ENCODE assay signal across 16 cellular contexts in genomic region chr12:99454539-99455172, GRCh38.
A peak's percentile ranks its signal among the peaks of the same experiment; 100 is the strongest.
DNase-seq lines count a peak whose midpoint lies in the region; ATAC-seq, FAIRE-seq and TF ChIP-seq lines count a peak whose summit lies in the region.
"Had no signal": no experiment of that assay in that cellular context is flagged by ENCODE, and none has a peak within 500 bp of the region (broad histone marks: within the 10 kb centered on the region; RNA-seq: fewer than 3 reads in every experiment).

No MANE protein-coding gene starts in this region.

- TF ChIP-seq RAD21 in GM12878 (IDR thresholded peaks at IDR 0.05; ENCODE audit: insufficient read depth, low read depth, low read length) = no peak

- H3K27ac ChIP-seq in GM12878 (ENCODE audit: control insufficient read depth, insufficient read depth) (no peak overlapping the region; the same call in 1 of the 2 replicates), small intestine (ENCODE audit: low read depth in 1 of 2, low read length in 1 of 2) (no peak overlapping the region), adrenal gland (no peak overlapping the region)
- H3K27ac ChIP-seq: HL-60 had no signal

- H3K79me2 ChIP-seq in GM12878 (ENCODE audit: control insufficient read depth, insufficient read depth, low read length) = no peaks in the 10 kb centered on the region

- TF ChIP-seq POLR2A in GM12878 (IDR thresholded peaks at IDR 0.05; ENCODE audit: low read depth, low read length) = no peak
- no peak for TF ChIP-seq POLR2A in adrenal gland (IDR thresholded peaks at IDR 0.05)

- no peak overlapping the region for H3K4me3 ChIP-seq in GM12878
- no peak overlapping the region for H3K4me3 ChIP-seq in small intestine (ENCODE audit: low read depth in 1 of 2, low read length in 2 of 2)
- H3K4me3 ChIP-seq in adrenal gland = no peak overlapping the region
- H3K4me3 ChIP-seq: lung, sigmoid colon had no signal

- TF ChIP-seq CTCF in GM12878 (IDR thresholded peaks at IDR 0.05 in 2 of 3, conservative IDR thresholded peaks at IDR 0.05 in 1 of 3; ENCODE audit: control insufficient read depth in 2 of 3, extremely low read depth in 1 of 3, insufficient read depth in 1 of 3, low read depth in 3 of 3, low read length in 3 of 3) (no peak), adrenal gland (IDR thresholded peaks at IDR 0.05) (no peak)

- H4K20me1 ChIP-seq in GM12878 (ENCODE audit: control insufficient read depth, insufficient read depth) = no peaks in the 10 kb centered on the region

- 19% methylated on average over 2 of the region's 2 CpGs for WGBS in GM12878 (ENCODE audit: insufficient coverage, insufficient replicate concordance, low lambda C conversion rate, missing lambda C conversion rate)
- WGBS in small intestine, 3 donors = 52 to 81% (median 75%) methylated on average over 2 of the region's 2 CpGs
- 82 to 91% (median 87%) methylated on average over 2 of the region's 2 CpGs for WGBS in adrenal gland, 4 donors

- RAD21 ChIA-PET in GM12878 (lab: Charles Lee; ENCODE audit: unreplicated experiment) = no interaction called here

- H3K4me1 ChIP-seq in GM12878 (ENCODE audit: control insufficient read depth, insufficient read depth, low read length) = peaks cover 3% of the 10 kb centered on the region
- no peaks in the 10 kb centered on the region for H3K4me1 ChIP-seq in small intestine (ENCODE audit: control insufficient read depth in 2 of 2, insufficient read depth in 1 of 2, low read depth in 1 of 2, low read length in 1 of 2)
- peaks cover 0 to 6% of the 10 kb centered on the region in 2 donors for H3K4me1 ChIP-seq in adrenal gland (replicated peaks in 1 of 2)

- POLR2A ChIA-PET in GM12878 (lab: Charles Lee) = no interaction called here

- DNase-seq in GM12878 (ENCODE audit: low read depth, low spot score) (no peak), small intestine (no peak), adrenal gland (no peak), UCSD-AML1 (lab: John Stamatoyannopoulos, UW; ENCODE audit: unreplicated experiment) (no peak)
- DNase-seq in activated CD4-positive, alpha-beta T cell treated with anti-CD3 and anti-CD28 coated beads, Interleukin-2, amount 50 U/mL, for 1 hour = no peak
- DNase-seq: activated naive CD8-positive, alpha-beta T cell treated with anti-CD3 and anti-CD28 coated beads, Interleukin-2, amount 50 U/mL, for 24 hours; AML-193; DMS79; sigmoid colon; stimulated activated naive CD8-positive, alpha-beta T cell treated with anti-CD3 and anti-CD28 coated beads, Interleukin-15, Interleukin-2, amounts not matched to agents 100 U/mL and 50 U/mL, for 24 hours had no signal

- CTCF ChIA-PET in GM12878 (lab: Yijun Ruan, JAX) = no interaction called here

- TF ChIP-seq EP300 in GM12878 (IDR thresholded peaks at IDR 0.05; ENCODE audit: borderline replicate concordance in 1 of 2, control insufficient read depth in 1 of 2, low read depth in 2 of 2, low read length in 2 of 2) = no peak

- ATAC-seq in GM18517 (IDR thresholded peaks at IDR 0.05; ENCODE audit: unreplicated experiment) (peak; percentile 26), GM21619 (IDR thresholded peaks at IDR 0.05; ENCODE audit: unreplicated experiment) (peak; percentile 1), HG03196 (IDR thresholded peaks at IDR 0.05; ENCODE audit: unreplicated experiment) (peak; percentile 7), GM12878 (peak; percentile 33)
- ATAC-seq: activated naive CD8-positive, alpha-beta T cell treated with anti-CD3 and anti-CD28 coated beads, Interleukin-2, amount 50 U/mL, for 24 hours; stimulated activated naive CD8-positive, alpha-beta T cell treated with anti-CD3 and anti-CD28 coated beads, Interleukin-15, Interleukin-2, amounts not matched to agents 100 U/mL and 50 U/mL, for 24 hours had no signal

- in situ Hi-C loops in GM12878 (cut with MboI) = no loop called here

- no peaks in the 10 kb centered on the region for H3K36me3 ChIP-seq in GM12878 (ENCODE audit: control insufficient read depth in 2 of 2, insufficient read depth in 2 of 2, low read length in 1 of 2)
- H3K36me3 ChIP-seq in small intestine (ENCODE audit: control insufficient read depth in 2 of 2, insufficient read depth in 2 of 2, low read length in 2 of 2) = no peaks in the 10 kb centered on the region
- no peaks in the 10 kb centered on the region for H3K36me3 ChIP-seq in adrenal gland (replicated peaks in 1 of 2)
- H3K36me3 ChIP-seq: sigmoid colon had no signal

- no TSS peak for BruUV-seq in GM12878 (replicated peaks; lab: Mats Ljungman, UMichigan)

- peak overlapping the region; percentile 39; the same call in 1 of the 2 replicates for H3K4me2 ChIP-seq in GM12878 (ENCODE audit: control insufficient read depth, insufficient read depth)

- H3K27me3 ChIP-seq in GM12878 (replicated peaks in 1 of 2; ENCODE audit: control insufficient read depth in 2 of 2, insufficient read depth in 2 of 2, low read length in 1 of 2) (no peaks in the 10 kb centered on the region), small intestine (ENCODE audit: control insufficient read depth in 2 of 2, insufficient read depth in 2 of 2, low read length in 2 of 2) (no peaks in the 10 kb centered on the region), adrenal gland (no peaks in the 10 kb centered on the region)
- H3K27me3 ChIP-seq: sigmoid colon had no signal

- peak overlapping the region; percentile 24 for H2AFZ ChIP-seq in GM12878 (ENCODE audit: control insufficient read depth, low read depth, low read length)

- peak; percentile 44 for FAIRE-seq in GM12878 (lab: Jason Lieb, UNC)
- FAIRE-seq in small intestine (lab: Jason Lieb, UNC) = no peak
- FAIRE-seq: colon had no signal

- H3K9me3 ChIP-seq in GM12878 (replicated peaks; ENCODE audit: control insufficient read depth, insufficient read depth, low read length) (no peaks in the 10 kb centered on the region), small intestine (ENCODE audit: control insufficient read depth, low read depth) (no peaks in the 10 kb centered on the region), adrenal gland (replicated peaks in 1 of 3) (peaks cover 0 to 6% (median 0%) of the 10 kb centered on the region in 3 donors)

- intact Hi-C loops in GM12878 (cut with micrococcal nuclease; ENCODE audit: unreplicated experiment) = loop anchor here (5.0 kb wide), 1 partner anchor 62 kb away; no protein-coding TSS in a partner anchor
- intact Hi-C loops in adrenal gland (cut with DNase I) = no loop called here

- H3K9ac ChIP-seq in GM12878 (ENCODE audit: control insufficient read depth, insufficient read depth, low read length) = no peak overlapping the region

- SMC1A ChIA-PET in GM12878 (lab: Charles Lee; ENCODE audit: uncharacterized antibody, unreplicated experiment) = interaction anchor here (0.8 kb wide), 1 partner anchor 11 kb away, joined by 3 read pairs; no protein-coding TSS in a partner anchor

TF ChIP-seq in GM12878, 131 proteins besides CTCF, POLR2A, EP300 and RAD21:
- TF ChIP-seq, protein P1, sequence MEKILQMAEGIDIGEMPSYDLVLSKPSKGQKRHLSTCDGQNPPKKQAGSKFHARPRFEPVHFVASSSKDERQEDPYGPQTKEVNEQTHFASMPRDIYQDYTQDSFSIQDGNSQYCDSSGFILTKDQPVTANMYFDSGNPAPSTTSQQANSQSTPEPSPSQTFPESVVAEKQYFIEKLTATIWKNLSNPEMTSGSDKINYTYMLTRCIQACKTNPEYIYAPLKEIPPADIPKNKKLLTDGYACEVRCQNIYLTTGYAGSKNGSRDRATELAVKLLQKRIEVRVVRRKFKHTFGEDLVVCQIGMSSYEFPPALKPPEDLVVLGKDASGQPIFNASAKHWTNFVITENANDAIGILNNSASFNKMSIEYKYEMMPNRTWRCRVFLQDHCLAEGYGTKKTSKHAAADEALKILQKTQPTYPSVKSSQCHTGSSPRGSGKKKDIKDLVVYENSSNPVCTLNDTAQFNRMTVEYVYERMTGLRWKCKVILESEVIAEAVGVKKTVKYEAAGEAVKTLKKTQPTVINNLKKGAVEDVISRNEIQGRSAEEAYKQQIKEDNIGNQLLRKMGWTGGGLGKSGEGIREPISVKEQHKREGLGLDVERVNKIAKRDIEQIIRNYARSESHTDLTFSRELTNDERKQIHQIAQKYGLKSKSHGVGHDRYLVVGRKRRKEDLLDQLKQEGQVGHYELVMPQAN (conservative IDR thresholded peaks at IDR 0.05) = no peak
- TF ChIP-seq DPF2 (IDR thresholded peaks at IDR 0.05) (no peak), IKZF1 (conservative IDR thresholded peaks at IDR 0.05) (no peak), ZNF24 (IDR thresholded peaks at IDR 0.05) (no peak), MEF2A (IDR thresholded peaks at IDR 0.05; ENCODE audit: insufficient read depth, low read depth, low read length) (peak; percentile 24; the same call in 1 of the 2 replicates), GATAD2B (conservative IDR thresholded peaks at IDR 0.05; ENCODE audit: low read depth) (no peak), JUNB (IDR thresholded peaks at IDR 0.05) (peak; percentile 54; the same call in 1 of the 2 replicates), CREM (IDR thresholded peaks at IDR 0.05; ENCODE audit: low read depth) (no peak)
- TF ChIP-seq, protein P2, sequence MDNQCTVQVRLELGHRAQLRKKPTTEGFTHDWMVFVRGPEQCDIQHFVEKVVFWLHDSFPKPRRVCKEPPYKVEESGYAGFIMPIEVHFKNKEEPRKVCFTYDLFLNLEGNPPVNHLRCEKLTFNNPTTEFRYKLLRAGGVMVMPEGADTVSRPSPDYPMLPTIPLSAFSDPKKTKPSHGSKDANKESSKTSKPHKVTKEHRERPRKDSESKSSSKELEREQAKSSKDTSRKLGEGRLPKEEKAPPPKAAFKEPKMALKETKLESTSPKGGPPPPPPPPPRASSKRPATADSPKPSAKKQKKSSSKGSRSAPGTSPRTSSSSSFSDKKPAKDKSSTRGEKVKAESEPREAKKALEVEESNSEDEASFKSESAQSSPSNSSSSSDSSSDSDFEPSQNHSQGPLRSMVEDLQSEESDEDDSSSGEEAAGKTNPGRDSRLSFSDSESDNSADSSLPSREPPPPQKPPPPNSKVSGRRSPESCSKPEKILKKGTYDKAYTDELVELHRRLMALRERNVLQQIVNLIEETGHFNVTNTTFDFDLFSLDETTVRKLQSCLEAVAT (IDR thresholded peaks at IDR 0.05) = no peak
